1 cellular context compared by ENCODE assay signal in the genomic region with DNA sequence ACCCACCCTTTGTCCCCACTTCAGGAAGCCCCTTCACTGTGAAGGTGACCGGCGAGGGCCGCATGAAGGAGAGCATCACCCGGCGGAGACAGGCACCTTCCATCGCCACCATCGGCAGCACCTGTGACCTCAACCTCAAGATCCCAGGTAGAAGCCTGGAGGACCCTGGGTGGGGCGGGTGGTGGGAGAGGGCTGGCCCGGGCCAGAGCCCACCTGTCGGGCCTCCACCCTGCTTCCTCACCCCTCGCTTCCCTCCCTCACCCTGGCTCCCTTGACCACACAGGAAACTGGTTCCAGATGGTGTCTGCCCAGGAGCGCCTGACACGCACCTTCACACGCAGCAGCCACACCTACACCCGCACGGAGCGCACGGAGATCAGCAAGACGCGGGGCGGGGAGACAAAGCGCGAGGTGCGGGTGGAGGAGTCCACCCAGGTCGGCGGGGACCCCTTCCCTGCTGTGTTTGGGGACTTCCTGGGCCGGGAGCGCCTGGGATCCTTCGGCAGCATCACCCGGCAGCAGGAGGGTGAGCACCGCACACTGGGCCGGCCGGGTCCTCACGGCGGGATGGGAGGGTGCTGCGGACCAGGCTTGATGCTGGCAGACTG.
TF ChIP-seq lines count a peak whose summit lies in the region.

No MANE protein-coding gene starts in this region.

TF ChIP-seq in endothelial cell of umbilical vein, 7 proteins besides CTCF, POLR2A, EP300 and RAD21:
- TF ChIP-seq, protein P1, sequence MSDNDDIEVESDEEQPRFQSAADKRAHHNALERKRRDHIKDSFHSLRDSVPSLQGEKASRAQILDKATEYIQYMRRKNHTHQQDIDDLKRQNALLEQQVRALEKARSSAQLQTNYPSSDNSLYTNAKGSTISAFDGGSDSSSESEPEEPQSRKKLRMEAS (IDR thresholded peaks at IDR 0.05; ENCODE audit: insufficient read depth, insufficient read length) = no peak
- TF ChIP-seq POLR2AphosphoS5 (IDR thresholded peaks at IDR 0.05; ENCODE audit: insufficient read depth, low read depth, low read length) (no peak), FOS (IDR thresholded peaks at IDR 0.05; ENCODE audit: borderline replicate concordance, insufficient read depth, low read length) (no peak), EZH2 (IDR thresholded peaks at IDR 0.05; ENCODE audit: borderline replicate concordance, low read depth, low read length, severe bottlenecking) (no peak), GATA2 (IDR thresholded peaks at IDR 0.05; ENCODE audit: insufficient read depth, insufficient read length, low read depth, low read length) (no peak), JUN (IDR thresholded peaks at IDR 0.05; ENCODE audit: borderline replicate concordance, insufficient read depth, insufficient read length, low read depth) (no peak), MYC (IDR thresholded peaks at IDR 0.05; ENCODE audit: low read depth, low read length) (no peak)
